In the genomic region with DNA sequence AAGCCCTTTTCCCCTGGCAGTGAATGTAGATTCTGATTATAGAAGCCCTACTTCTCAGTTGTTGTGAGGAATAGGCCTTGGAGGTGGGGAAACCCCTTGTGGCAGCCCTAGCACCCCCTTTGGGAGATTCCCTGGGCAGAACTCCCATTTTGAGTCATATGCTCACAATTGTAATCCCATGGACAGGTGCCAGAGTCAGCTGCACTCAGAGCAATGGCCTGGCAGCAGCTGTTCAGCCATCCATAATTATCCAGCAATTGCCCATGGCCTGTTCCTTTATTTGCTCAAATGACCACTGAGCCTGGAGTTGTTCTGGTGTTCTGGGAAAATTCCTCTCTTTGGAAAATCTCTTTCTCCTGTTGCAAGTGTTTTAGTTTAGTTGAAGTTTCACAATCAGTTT, we compare ENCODE assay signal across 8 cellular contexts.
DNase-seq lines count a peak whose midpoint lies in the region; ATAC-seq and TF ChIP-seq lines count a peak whose summit lies in the region.

No MANE protein-coding gene starts in this region.

- H3K4me3 ChIP-seq in kidney epithelial cell (ENCODE audit: low read depth, low read length): no peak overlapping the region
- H3K4me3 ChIP-seq in smooth muscle cell: no peak overlapping the region

- peaks cover 12% of the 10 kb centered on the region for H3K4me1 ChIP-seq in smooth muscle cell (ENCODE audit: low read depth)

- H3K9me3 ChIP-seq in smooth muscle cell (replicated peaks; ENCODE audit: low read depth): no peaks in the 10 kb centered on the region

- H4K20me1 ChIP-seq in smooth muscle cell (ENCODE audit: low read depth): no peaks in the 10 kb centered on the region

- H3K79me2 ChIP-seq in smooth muscle cell (ENCODE audit: low read depth): no peaks in the 10 kb centered on the region

- TF ChIP-seq CTCF in kidney epithelial cell (IDR thresholded peaks at IDR 0.05; ENCODE audit: insufficient read depth, low read length, poor library complexity, severe bottlenecking) (no peak), smooth muscle cell (IDR thresholded peaks at IDR 0.05; ENCODE audit: borderline replicate concordance, insufficient read depth, poor library complexity, severe bottlenecking) (no peak)

- no peaks in the 10 kb centered on the region for H3F3A ChIP-seq in smooth muscle cell (ENCODE audit: low read depth)

- H3K27me3 ChIP-seq in kidney epithelial cell (ENCODE audit: control insufficient read depth, insufficient read depth, low read length): no peaks in the 10 kb centered on the region
- H3K27me3 ChIP-seq in smooth muscle cell (ENCODE audit: low read depth): no peaks in the 10 kb centered on the region

- DNase-seq in DMS53 (lab: John Stamatoyannopoulos, UW) (peak; percentile 68), NCI-H1092 treated with DMSO at 0.1 percent for 48 hours (lab: John Stamatoyannopoulos, UW) (peak; percentile 76), brain pericyte (ENCODE audit: low read depth, low spot score) (peak; percentile 24), kidney epithelial cell (ENCODE audit: low read depth) (peak; percentile 78), stromal cell of bone marrow (ENCODE audit: low read depth) (peak; percentile 85), NCI-H128 (lab: John Stamatoyannopoulos, UW; ENCODE audit: unreplicated experiment) (no peak), smooth muscle cell (lab: John Stamatoyannopoulos, UW; ENCODE audit: unreplicated experiment) (no peak)

- H3K9ac ChIP-seq in smooth muscle cell (ENCODE audit: low read depth): no peak overlapping the region

- no peaks in the 10 kb centered on the region for H3K36me3 ChIP-seq in kidney epithelial cell (ENCODE audit: control insufficient read depth, insufficient read depth, low read length)
- peaks cover 6% of the 10 kb centered on the region for H3K36me3 ChIP-seq in smooth muscle cell (ENCODE audit: low read depth)

- H3K27ac ChIP-seq in smooth muscle cell (ENCODE audit: low read depth): no peak overlapping the region

- no peak overlapping the region for H2AFZ ChIP-seq in smooth muscle cell (ENCODE audit: low read depth)

- ATAC-seq in HG03521 (IDR thresholded peaks at IDR 0.05; ENCODE audit: unreplicated experiment): no peak

- H3K4me2 ChIP-seq in smooth muscle cell: no peak overlapping the region

Comparison
In these comparisons a context has a peak if more than half of its experiments do, and no peak if none do; other contexts are left out.
1. DNase-seq: peak in DMS53 (single experiment), NCI-H1092 treated with DMSO at 0.1 percent for 48 hours (single experiment), brain pericyte (single experiment), kidney epithelial cell (single experiment) and stromal cell of bone marrow (single experiment); none in NCI-H128 (single experiment) and smooth muscle cell (single experiment).